In the genomic region with DNA sequence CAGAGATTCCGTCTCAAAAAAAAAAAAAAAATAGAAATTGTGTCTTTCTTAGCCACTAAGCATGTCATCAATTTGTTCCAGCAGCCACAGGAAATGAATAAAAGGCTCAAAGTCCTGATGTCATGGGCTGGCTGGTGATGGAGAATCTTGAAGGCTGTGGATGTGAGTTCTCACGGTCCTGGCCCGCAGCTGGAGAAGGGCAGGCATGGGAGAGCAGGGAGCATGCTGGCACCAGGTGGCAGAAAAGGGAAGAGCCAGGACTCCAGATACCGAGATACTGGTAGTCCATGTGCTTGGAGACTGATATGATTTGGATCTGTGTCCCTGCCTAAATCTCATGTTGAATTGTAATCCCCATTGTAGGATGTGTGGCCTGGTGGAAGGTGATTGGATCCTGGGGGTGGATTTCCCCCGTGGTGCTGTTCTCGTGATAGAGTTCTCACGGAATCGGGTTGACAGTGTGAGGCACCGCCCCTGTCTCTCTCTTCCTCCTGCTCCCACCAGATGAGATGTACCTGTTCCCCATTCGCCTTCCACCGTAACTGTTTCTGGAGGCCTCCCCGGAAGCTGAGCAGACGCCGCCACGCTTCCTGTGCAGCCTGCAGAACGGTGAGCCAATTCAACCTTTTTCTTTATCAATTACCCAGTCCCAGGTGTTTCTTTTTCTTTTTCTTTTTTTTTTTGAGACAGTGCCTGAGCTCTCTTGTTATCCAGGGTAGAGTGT, we compare ENCODE assay signal across 10 cellular contexts. TPM values are rescaled to one million over a fixed set of nuclear protein-coding genes. Genes with fewer than 3 reads are reported as not detected.
DNase-seq lines count a peak whose midpoint lies in the region; ATAC-seq, FAIRE-seq and TF ChIP-seq lines count a peak whose summit lies in the region.
"Had no signal": no experiment of that assay in that cellular context is flagged by ENCODE, and none has a peak within 500 bp of the region (broad histone marks: within the 10 kb centered on the region; RNA-seq: fewer than 3 reads in every experiment).

No MANE protein-coding gene starts in this region.

- CTCF ChIA-PET in CD4-positive, alpha-beta T cell (lab: Charles Lee), result no interaction called here

- H3K4me1 ChIP-seq in kidney (ENCODE audit: control insufficient read depth in 1 of 2, insufficient read depth in 1 of 2, low read depth in 1 of 2, low read length in 2 of 2), result no peaks in the 10 kb centered on the region
- H3K4me1 ChIP-seq in breast epithelium, result no peaks in the 10 kb centered on the region

- H3K27ac ChIP-seq in CD4-positive, alpha-beta T cell (ENCODE audit: low read depth, low read length), result no peak overlapping the region
- H3K27ac ChIP-seq in kidney (ENCODE audit: low read depth in 2 of 2, low read length in 2 of 2) (no peak overlapping the region), breast epithelium (no peak overlapping the region)

- no peaks in the 10 kb centered on the region for H3K9me3 ChIP-seq in CD4-positive, alpha-beta T cell (ENCODE audit: control insufficient read depth, low read length)
- H3K9me3 ChIP-seq in kidney (ENCODE audit: control insufficient read depth in 1 of 2, low read length in 2 of 2) (no peaks in the 10 kb centered on the region), breast epithelium (no peaks in the 10 kb centered on the region)

- no peak for TF ChIP-seq CTCF in CD4-positive, alpha-beta T cell (IDR thresholded peaks at IDR 0.05)
- TF ChIP-seq CTCF in kidney (IDR thresholded peaks at IDR 0.05; ENCODE audit: borderline replicate concordance, extremely low read depth, insufficient read depth) (no peak), breast epithelium (IDR thresholded peaks at IDR 0.05) (no peak), GM13977 (IDR thresholded peaks at IDR 0.05; ENCODE audit: extremely low read depth, insufficient read depth, missing control alignments) (no peak)

- H3K4me1 Mint-ChIP-seq in CD4-positive, alpha-beta T cell (ENCODE audit: low read depth), result peaks cover 19% of the 10 kb centered on the region

- H3K27me3 ChIP-seq in CD4-positive, alpha-beta T cell (ENCODE audit: control insufficient read depth, insufficient read depth, low read length), result no peaks in the 10 kb centered on the region
- no peaks in the 10 kb centered on the region for H3K27me3 ChIP-seq in breast epithelium

- FAIRE-seq in kidney (lab: Jason Lieb, UNC), result no peak

- intact Hi-C loops in CD4-positive, alpha-beta T cell (cut with DNase I, micrococcal nuclease), result loop anchor here in 1 of 2 experiments (10.0 kb wide), 1 partner anchor 682 kb away; a partner anchor contains a TSS
- intact Hi-C loops in kidney (cut with DNase I) (no loop called here), breast epithelium (cut with DNase I; ENCODE audit: low total_unique reads) (no loop called here)

- peaks cover 5% of the 10 kb centered on the region for H3K36me3 Mint-ChIP-seq in CD4-positive, alpha-beta T cell (ENCODE audit: low read depth)

- H3K4me3 Mint-ChIP-seq in CD4-positive, alpha-beta T cell, result peak overlapping the region; percentile 63

- peaks cover 2% of the 10 kb centered on the region for H3K27me3 Mint-ChIP-seq in CD4-positive, alpha-beta T cell

- H3K4me3 ChIP-seq in kidney (ENCODE audit: low read length in 2 of 2), result no peak overlapping the region
- H3K4me3 ChIP-seq in breast epithelium, result no peak overlapping the region

- no peak overlapping the region for H3K9ac ChIP-seq in kidney (ENCODE audit: low read length in 2 of 2)

- peak overlapping the region; percentile 92 for H3K27ac Mint-ChIP-seq in CD4-positive, alpha-beta T cell

- in situ Hi-C loops in GM13977 (cut with MboI; ENCODE audit: low pct_unique_long_range_greater_than_20kb, low sequenced_read_pairs, unreplicated experiment), result no loop called here

- no peaks in the 10 kb centered on the region for H3K9me3 Mint-ChIP-seq in CD4-positive, alpha-beta T cell

- POLR2A ChIA-PET in CD4-positive, alpha-beta T cell (lab: Charles Lee), result interaction anchor here (0.7 to 1.4 kb wide), 3 partner anchors 11 to 59 kb away, joined by 3 read pairs; a partner anchor contains a TSS

- DNase-seq in CD4-positive, alpha-beta T cell, result peak in 8 of 10 experiments; percentile 14 to 52 (median 30)
- DNase-seq in HT-29 (ENCODE audit: low spot score) (peak; percentile 34), activated T-helper 1 cell treated with Interleukin-2 at 50 U/mL for 16 hours (ENCODE audit: low read depth) (peak; percentile 20), kidney (peak; percentile 38), breast epithelium (ENCODE audit: low spot score in 2 of 2) (no peak), GM13977 (ENCODE audit: low spot score) (no peak)
- DNase-seq: effector CD8-positive, alpha-beta T cell; nucleus accumbens had no signal

- ATAC-seq in CD4-positive, alpha-beta T cell (ENCODE audit: poor library complexity), result peak; percentile 89
- ATAC-seq in HG03378 (IDR thresholded peaks at IDR 0.05; ENCODE audit: unreplicated experiment) (no peak), GM19463 (IDR thresholded peaks at IDR 0.05; ENCODE audit: unreplicated experiment) (no peak)

- no peak for TF ChIP-seq POLR2A in breast epithelium (IDR thresholded peaks at IDR 0.05)

- no peaks in the 10 kb centered on the region for H3K36me3 ChIP-seq in kidney (ENCODE audit: control insufficient read depth in 1 of 2, insufficient read depth in 2 of 2, low read length in 2 of 2)
- H3K36me3 ChIP-seq in breast epithelium, result no peaks in the 10 kb centered on the region

RNA-seq across cellular contexts. Expression of a gene that starts 18.1 kb away (rescaled TPM):
- not detected for total RNA-seq in CD4-positive, alpha-beta T cell
- not detected in 2 replicates for total RNA-seq in HT-29 (2014; rRNA removed; shearing (Covaris generic))
- total RNA-seq in kidney (not detected), breast epithelium (not detected)
- polyA plus RNA-seq in kidney (ENCODE audit: insufficient read depth, low read depth, low replicate concordance), result not detected

RNA-seq across cellular contexts. Expression of a gene that starts 50.4 kb away (rescaled TPM):
- total RNA-seq in CD4-positive, alpha-beta T cell, result not detected
- 0.05 TPM in 2 replicates for total RNA-seq in HT-29 (2014; rRNA removed; shearing (Covaris generic))
- total RNA-seq in kidney (9.3 TPM), breast epithelium (10 to 100 TPM in 2 of 3 donors, 1 to 10 TPM in 1; 5.9 to 21.3 (median 12.9) TPM)
- 19.0 TPM for polyA plus RNA-seq in kidney (ENCODE audit: insufficient read depth, low read depth, low replicate concordance)

RNA-seq across cellular contexts. Expression of a gene that starts 59.0 kb away (rescaled TPM):
- total RNA-seq in CD4-positive, alpha-beta T cell, result 10 to 100 TPM; 17.5 to 18.5 TPM
- total RNA-seq in HT-29 (2014; rRNA removed; shearing (Covaris generic)), result 20.4 and 22.0 TPM in 2 replicates
- total RNA-seq in kidney, result 19.6 TPM
- polyA plus RNA-seq in kidney (ENCODE audit: insufficient read depth, low read depth, low replicate concordance), result 8.8 TPM
- 10 to 100 TPM in 2 of 3 donors, 1 to 10 TPM in 1; 9.8 to 18.4 (median 13.6) TPM for total RNA-seq in breast epithelium

RNA-seq across cellular contexts. Expression of a gene that starts 59.1 kb away (rescaled TPM):
- total RNA-seq in CD4-positive, alpha-beta T cell, result 10 to 100 TPM; 47.5 to 48.0 TPM
- total RNA-seq in HT-29 (2014; rRNA removed; shearing (Covaris generic)), result 128 and 129 TPM in 2 replicates
- 45.0 TPM for total RNA-seq in kidney
- 147 TPM for polyA plus RNA-seq in kidney (ENCODE audit: insufficient read depth, low read depth, low replicate concordance)
- total RNA-seq in breast epithelium, result 10 to 100 TPM; 44.3 to 89.1 (median 51.7) TPM

Comparison
In these comparisons a context has a peak if more than half of its experiments do, and no peak if none do; other contexts are left out.
1. DNase-seq: peak in CD4-positive, alpha-beta T cell (8 of 10), HT-29 (single experiment), activated T-helper 1 cell treated with Interleukin-2 at 50 U/mL for 16 hours (single experiment) and kidney (single experiment); none in breast epithelium (0 of 2) and GM13977 (single experiment).